In the genomic region with DNA sequence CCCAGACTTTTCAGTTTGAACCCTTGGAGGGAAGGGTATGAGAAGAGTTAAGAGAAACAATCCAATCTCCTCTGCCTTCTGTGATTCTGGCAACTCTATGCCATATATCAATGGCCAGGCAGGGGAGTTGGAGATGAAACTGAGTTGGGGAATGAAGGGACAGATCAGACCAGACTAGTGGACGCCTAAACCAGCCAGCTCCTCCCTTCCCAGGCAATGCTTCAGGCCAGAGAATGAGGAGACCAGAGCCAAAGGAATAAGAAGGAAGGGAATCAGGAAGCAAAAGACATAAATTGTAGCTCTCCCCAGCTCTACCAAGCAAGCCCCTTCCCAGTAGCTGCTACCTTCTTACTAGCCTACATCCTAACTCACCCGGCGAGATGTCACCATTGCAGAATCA, we compare ENCODE assay signal across 20 cellular contexts. TPM values are rescaled to one million over a fixed set of nuclear protein-coding genes. Genes with fewer than 3 reads are reported as not detected.
DNase-seq lines count a peak whose midpoint lies in the region; ATAC-seq and TF ChIP-seq lines count a peak whose summit lies in the region.
"Had no signal": no experiment of that assay in that cellular context is flagged by ENCODE, and none has a peak within 500 bp of the region (broad histone marks: within the 10 kb centered on the region; RNA-seq: fewer than 3 reads in every experiment).

No MANE protein-coding gene starts in this region.

- H3K18ac ChIP-seq in neuronal stem cell (ENCODE audit: low read length), result no peak overlapping the region

- H2BK120ac ChIP-seq in neuronal stem cell (ENCODE audit: low read depth, low read length), result no peak overlapping the region

- no peak overlapping the region for H3K27ac Mint-ChIP-seq in stimulated activated memory B cell treated with anti-CD40 and anti-IgM and Interleukin-4, amounts not matched to agents 10 μg/mL and 1 μg/mL and 100 μg/mL, for 72 hours

- no peak overlapping the region for H2BK15ac ChIP-seq in neuronal stem cell (ENCODE audit: low read length)

- no peak overlapping the region for H4K91ac ChIP-seq in neuronal stem cell (ENCODE audit: low read depth, low read length, poor library complexity)

- no peak overlapping the region for H3K27ac ChIP-seq in HEK293 (ENCODE audit: extremely low read depth, low read depth, low read length)
- no peak overlapping the region for H3K27ac ChIP-seq in neuronal stem cell (replicated peaks; ENCODE audit: low read length)
- H3K27ac ChIP-seq: C4-2B had no signal

- H3K9ac ChIP-seq in NT2/D1 (ENCODE audit: insufficient read length, low read depth), result peak overlapping the region; percentile 32
- no peak overlapping the region for H3K9ac ChIP-seq in neuronal stem cell (ENCODE audit: low read depth, low read length, poor library complexity)
- H3K9ac ChIP-seq: SK-N-SH had no signal

- H2AK5ac ChIP-seq in neuronal stem cell (ENCODE audit: low read depth, low read length), result no peak overlapping the region

- H3K36me3 ChIP-seq in HEK293 (ENCODE audit: control insufficient read depth in 2 of 2, insufficient read depth in 1 of 2, low read length in 2 of 2) (no peaks in the 10 kb centered on the region), NT2/D1 (ENCODE audit: insufficient read depth, insufficient read length, low read length) (no peaks in the 10 kb centered on the region), neuronal stem cell (replicated peaks in 1 of 2; ENCODE audit: control insufficient read depth in 2 of 2, insufficient read depth in 2 of 2, low read length in 2 of 2) (no peaks in the 10 kb centered on the region)

- H4K8ac ChIP-seq in neuronal stem cell (ENCODE audit: low read depth, low read length), result no peak overlapping the region

- no peak overlapping the region for H3K4me3 Mint-ChIP-seq in stimulated activated memory B cell treated with anti-CD40 and anti-IgM and Interleukin-4, amounts not matched to agents 10 μg/mL and 1 μg/mL and 100 μg/mL, for 72 hours

- POLR2A ChIA-PET in HEK293 (lab: Yijun Ruan, JAX), result no interaction called here

- no peak overlapping the region for H3K23ac ChIP-seq in neuronal stem cell (ENCODE audit: low read depth, low read length, poor library complexity)

- no peak overlapping the region for H3K14ac ChIP-seq in neuronal stem cell (ENCODE audit: low read length)

- no peak overlapping the region for H3K4ac ChIP-seq in neuronal stem cell (ENCODE audit: low read length)

- no peak for ATAC-seq in stimulated activated memory B cell treated with anti-CD40 and anti-IgM and Interleukin-4, amounts not matched to agents 10 μg/mL and 1 μg/mL and 100 μg/mL, for 72 hours
- no peak for ATAC-seq in GM21447 (IDR thresholded peaks at IDR 0.05; ENCODE audit: unreplicated experiment)

- peaks cover 16% of the 10 kb centered on the region for H3K27me3 Mint-ChIP-seq in stimulated activated memory B cell treated with anti-CD40 and anti-IgM and Interleukin-4, amounts not matched to agents 10 μg/mL and 1 μg/mL and 100 μg/mL, for 72 hours

- H3K36me3 Mint-ChIP-seq in stimulated activated memory B cell treated with anti-CD40 and anti-IgM and Interleukin-4, amounts not matched to agents 10 μg/mL and 1 μg/mL and 100 μg/mL, for 72 hours, result no peaks in the 10 kb centered on the region

- no peak overlapping the region for H2BK12ac ChIP-seq in neuronal stem cell (ENCODE audit: low read length)

- H3K4me2 ChIP-seq in neuronal stem cell (ENCODE audit: insufficient read depth, low read length, poor library complexity, severe bottlenecking), result no peak overlapping the region
- H3K4me2 ChIP-seq: SK-N-SH had no signal

- H3K4me1 ChIP-seq in HEK293 (ENCODE audit: control insufficient read depth, insufficient read depth, low read length) (peaks cover 3% of the 10 kb centered on the region), NT2/D1 (ENCODE audit: insufficient read depth, insufficient read length) (peaks cover 38% of the 10 kb centered on the region), neuronal stem cell (ENCODE audit: control insufficient read depth in 2 of 2, insufficient read depth in 1 of 2, low read depth in 1 of 2, low read length in 2 of 2) (peaks cover 11 to 51% of the 10 kb centered on the region in 2 donors)

- TF ChIP-seq CTCF in HEK293 (tag by site-specific recombination; IDR thresholded peaks at IDR 0.05) (no peak), fibroblast of mammary gland (conservative IDR thresholded peaks at IDR 0.05; ENCODE audit: control insufficient read depth, insufficient read depth, low read depth, low read length) (no peak)

- no peaks in the 10 kb centered on the region for H3K4me1 Mint-ChIP-seq in stimulated activated memory B cell treated with anti-CD40 and anti-IgM and Interleukin-4, amounts not matched to agents 10 μg/mL and 1 μg/mL and 100 μg/mL, for 72 hours

- H3K9me3 Mint-ChIP-seq in stimulated activated memory B cell treated with anti-CD40 and anti-IgM and Interleukin-4, amounts not matched to agents 10 μg/mL and 1 μg/mL and 100 μg/mL, for 72 hours, result no peaks in the 10 kb centered on the region

- H3K4me3 ChIP-seq in HEK293 (ENCODE audit: low read depth, low read length), result no peak overlapping the region
- no peak overlapping the region for H3K4me3 ChIP-seq in NT2/D1 (ENCODE audit: insufficient read length, low read depth)
- H3K4me3 ChIP-seq in fibroblast of mammary gland (ENCODE audit: control insufficient read depth, low read depth, low read length), result peak overlapping the region; percentile 15
- no peak overlapping the region for H3K4me3 ChIP-seq in neuronal stem cell (ENCODE audit: low read length in 2 of 2)

- H3K9me3 ChIP-seq in HEK293 (ENCODE audit: control insufficient read depth, insufficient read depth, low read depth, low read length) (no peaks in the 10 kb centered on the region), NT2/D1 (ENCODE audit: insufficient read depth, low read length) (no peaks in the 10 kb centered on the region), neuronal stem cell (replicated peaks in 1 of 2; ENCODE audit: control insufficient read depth in 2 of 2, insufficient read depth in 1 of 2, low read depth in 1 of 2, low read length in 2 of 2) (no peaks in the 10 kb centered on the region)
- H3K9me3 ChIP-seq: SK-N-SH had no signal

- no peak overlapping the region for H2BK5ac ChIP-seq in neuronal stem cell (ENCODE audit: low read length)

- no peaks in the 10 kb centered on the region for H3K79me1 ChIP-seq in neuronal stem cell (ENCODE audit: low read depth, low read length)

- no CpG with 5 or more reads among the region's 3 CpGs for WGBS in neuronal stem cell (ENCODE audit: extremely low coverage in 2 of 2, insufficient read length in 2 of 2, insufficient replicate concordance in 1 of 2), 2 donors

- DNase-seq in NT2/D1 (ENCODE audit: low read depth, low spot score) (no peak), fibroblast of mammary gland (ENCODE audit: low read depth) (no peak), neuronal stem cell (ENCODE audit: low spot score) (no peak), cerebellar cortex (ENCODE audit: low spot score) (no peak), NCI-H446 (lab: John Stamatoyannopoulos, UW) (no peak)
- DNase-seq: ACHN, DMS79 treated with DMSO at 0.1 percent for 48 hours, HCEC 1CT, NCI-H1092 treated with DMSO at 0.1 percent for 48 hours, NCI-H146, NCI-H2029 treated with DMSO at 0.1 percent for 48 hours, NCI-H2171, NCI-H446 treated with DMSO at 0.1 percent for 48 hours, NCI-H69, SHP77, SK-N-SH had no signal

- CTCF ChIA-PET in HEK293 (lab: Yijun Ruan, JAX), result interaction anchor here (0.6 to 1.0 kb wide), 3 partner anchors 9 to 907 kb away, joined by 4 to 5 read pairs (median 4); no protein-coding TSS in a partner anchor

- H3K27me3 ChIP-seq in NT2/D1 (ENCODE audit: insufficient read depth, insufficient read length) (no peaks in the 10 kb centered on the region), neuronal stem cell (ENCODE audit: control insufficient read depth in 3 of 3, insufficient read depth in 3 of 3, low read depth in 1 of 3, low read length in 3 of 3) (peaks cover 0 to 62% (median 2%) of the 10 kb centered on the region in 3 experiments)

- peak overlapping the region; percentile 53 for H2AFZ ChIP-seq in neuronal stem cell (ENCODE audit: low read length)

TF ChIP-seq in HEK293, 187 proteins besides CTCF, POLR2A, EP300 and RAD21:
- TF ChIP-seq ZNF843 (tag by site-specific recombination; IDR thresholded peaks at IDR 0.05), result no peak
- no peak for TF ChIP-seq ZNF16 (tag by site-specific recombination; IDR thresholded peaks at IDR 0.05; ENCODE audit: low read depth)
- TF ChIP-seq ZBTB17 (tag by site-specific recombination; IDR thresholded peaks at IDR 0.05), result peak; percentile 84

RNA-seq across cellular contexts. Expression of a gene that starts 22.7 kb away (rescaled TPM):
- 0.49 TPM for polyA plus RNA-seq in neuronal stem cell (2013, experiment 1 of 2)
- 0.48 TPM for polyA plus RNA-seq in neuronal stem cell (2013, experiment 2 of 2)
